Comparison of ENCODE assay signal across 24 cellular contexts in the genomic region with DNA sequence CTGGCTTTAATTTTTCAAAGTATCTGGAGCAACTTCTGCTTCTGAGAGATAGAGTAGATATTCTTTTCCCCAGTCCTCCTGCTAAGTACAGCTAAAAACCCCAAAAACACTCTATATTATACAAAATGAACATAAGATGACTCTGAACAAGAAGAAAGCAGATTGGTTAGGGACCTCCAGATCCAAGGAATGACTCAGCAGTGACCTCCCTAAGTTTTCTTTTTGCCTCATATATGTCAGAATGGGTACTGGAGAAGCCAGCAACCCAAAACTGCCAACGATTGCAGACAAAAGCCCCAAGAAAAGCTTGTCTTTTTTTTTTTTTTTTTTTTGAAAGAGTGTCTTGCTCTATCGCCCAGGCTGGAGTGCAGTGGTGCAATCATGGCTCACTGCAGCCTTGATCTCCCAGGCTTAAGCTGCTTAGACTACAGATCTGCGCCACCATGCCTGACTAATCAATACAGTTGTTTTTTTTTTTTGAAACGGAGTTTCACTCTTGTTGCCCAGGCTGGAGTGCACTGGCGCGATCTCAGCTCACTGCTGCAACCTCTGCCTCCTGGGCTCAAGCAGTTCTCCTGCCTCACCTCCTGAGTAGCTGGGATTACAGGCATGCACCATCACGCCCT. TPM values are rescaled to one million over a fixed set of nuclear protein-coding genes. Genes with fewer than 3 reads are reported as not detected.
DNase-seq lines count a peak whose midpoint lies in the region; ATAC-seq, FAIRE-seq and TF ChIP-seq lines count a peak whose summit lies in the region.
"Had no signal": no experiment of that assay in that cellular context is flagged by ENCODE, and none has a peak within 500 bp of the region (broad histone marks: within the 10 kb centered on the region; RNA-seq: fewer than 3 reads in every experiment).

No MANE protein-coding gene starts in this region.

- ATAC-seq in GM23338 (no peak), K562 (no peak), thoracic aorta (ENCODE audit: insufficient number of reproducible peaks, low FRiP score, low read depth) (no peak), GM21576 (IDR thresholded peaks at IDR 0.05; ENCODE audit: unreplicated experiment) (no peak)
- ATAC-seq in CD8-positive, alpha-beta T cell: no peak
- ATAC-seq: effector memory CD8-positive, alpha-beta T cell had no signal

- H3K9me3 ChIP-seq in K562 (replicated peaks; ENCODE audit: control insufficient read depth, insufficient read depth, low read depth, low read length) (no peaks in the 10 kb centered on the region), thoracic aorta (no peaks in the 10 kb centered on the region)
- H3K9me3 ChIP-seq in CD8-positive, alpha-beta T cell (ENCODE audit: low read length): no peaks in the 10 kb centered on the region

- H3K9me1 ChIP-seq in K562 (ENCODE audit: control insufficient read depth, insufficient read depth, low read length): peaks cover 3% of the 10 kb centered on the region

- no peak for TF ChIP-seq EP300 in K562 (IDR thresholded peaks at IDR 0.05; ENCODE audit: low read length)

- DNase-seq in GM23338 (ENCODE audit: low spot score): no peak
- DNase-seq in K562 (ENCODE audit: extremely low read depth in 1 of 4, low spot score in 3 of 4): peak in 2 of 4 experiments; percentile 27 to 36
- peak; percentile 9 for DNase-seq in kidney tubule cell (ENCODE audit: low spot score)
- DNase-seq in thoracic aorta (ENCODE audit: low spot score): no peak
- no peak for DNase-seq in iPS-NIHi7 (ENCODE audit: extremely low spot score)
- DNase-seq in substantia nigra (lab: John Stamatoyannopoulos, UW): no peak
- no peak for DNase-seq in CD8-positive, alpha-beta T cell
- DNase-seq: activated CD4-positive, alpha-beta T cell treated with anti-CD3 and anti-CD28 coated beads for 4 hours; activated CD8-positive, alpha-beta memory T cell treated with anti-CD3 and anti-CD28 coated beads, Interleukin-2, amount 50 U/mL, for 4 hours; activated gamma-delta T cell; amygdala; cerebellar nuclear complex; DMS 273 treated with DMSO at 0.1 percent for 48 hours; effector memory CD8-positive, alpha-beta T cell; GDM1; left ventricle myocardium superior; NCI-H146; NCI-H2227 treated with DMSO at 0.1 percent for 48 hours; RPMI8226; stimulated activated CD4-positive, alpha-beta T cell treated with anti-CD3 and anti-CD28 coated beads, Interleukin-2, amount 100 ng/mL, for 24 hours had no signal

- in situ Hi-C loops in K562 (cut with MboI): no loop called here

- H3K27me3 Mint-ChIP-seq in GM23338 (ENCODE audit: insufficient read depth, low read depth, poor library complexity): peaks cover 4% of the 10 kb centered on the region
- H3K27me3 Mint-ChIP-seq in CD8-positive, alpha-beta T cell (ENCODE audit: low read depth): no peaks in the 10 kb centered on the region
- H3K27me3 Mint-ChIP-seq: B cell; effector memory CD8-positive, alpha-beta T cell; stimulated activated naive CD8-positive, alpha-beta T cell treated with anti-CD3 and anti-CD28 coated beads, Interleukin-15, Interleukin-2, amounts not matched to agents 100 ng/mL and 50 ng/mL, for 24 hours had no signal

- H3F3A ChIP-seq in GM23338 (replicated peaks; ENCODE audit: low read depth): no peaks in the 10 kb centered on the region

- no peaks in the 10 kb centered on the region for H3K79me2 ChIP-seq in GM23338 (replicated peaks; ENCODE audit: insufficient read depth)
- H3K79me2 ChIP-seq in K562 (ENCODE audit: control insufficient read depth, insufficient read depth, low read length): no peaks in the 10 kb centered on the region

- TF ChIP-seq CTCF in GM23338 (conservative IDR thresholded peaks at IDR 0.05; ENCODE audit: low read depth in 2 of 2) (no peak), K562 (IDR thresholded peaks at IDR 0.05 in 2 of 3, conservative IDR thresholded peaks at IDR 0.05 in 1 of 3; ENCODE audit: insufficient read depth in 2 of 3, low read depth in 1 of 3, low read length in 3 of 3) (no peak), thoracic aorta (IDR thresholded peaks at IDR 0.05) (no peak)
- TF ChIP-seq CTCF in CD8-positive, alpha-beta T cell (IDR thresholded peaks at IDR 0.05): no peak

- H3K27ac Mint-ChIP-seq in GM23338: peak overlapping the region; percentile 79
- H3K27ac Mint-ChIP-seq in CD8-positive, alpha-beta T cell: no peak overlapping the region
- H3K27ac Mint-ChIP-seq: B cell; effector memory CD8-positive, alpha-beta T cell; stimulated activated naive CD8-positive, alpha-beta T cell treated with anti-CD3 and anti-CD28 coated beads, Interleukin-15, Interleukin-2, amounts not matched to agents 100 ng/mL and 50 ng/mL, for 24 hours had no signal

- FAIRE-seq in K562 (lab: Jason Lieb, UNC): no peak
- FAIRE-seq: GM12892 had no signal

- 72% methylated on average over 7 of the region's 7 CpGs for WGBS in K562 (ENCODE audit: insufficient coverage, low coverage, missing lambda C conversion rate)

- intact Hi-C loops in K562 (cut with micrococcal nuclease): no loop called here
- intact Hi-C loops in CD8-positive, alpha-beta T cell (cut with DNase I, micrococcal nuclease): no loop called here

- H3K27ac ChIP-seq in GM23338 (ENCODE audit: low read depth) (peak overlapping the region; percentile 45; the same call in 1 of the 2 replicates), K562 (ENCODE audit: extremely low read depth, low read depth, low read length) (no peak overlapping the region), thoracic aorta (peak overlapping the region; percentile 30 to 68), substantia nigra (ENCODE audit: low read depth, low read length, poor library complexity, severe bottlenecking) (no peak overlapping the region)
- no peak overlapping the region for H3K27ac ChIP-seq in CD8-positive, alpha-beta T cell (ENCODE audit: low read depth, low read length)

- H3K9me3 Mint-ChIP-seq in GM23338: no peaks in the 10 kb centered on the region
- H3K9me3 Mint-ChIP-seq in CD8-positive, alpha-beta T cell: no peaks in the 10 kb centered on the region
- H3K9me3 Mint-ChIP-seq: effector memory CD8-positive, alpha-beta T cell; stimulated activated naive CD8-positive, alpha-beta T cell treated with anti-CD3 and anti-CD28 coated beads, Interleukin-15, Interleukin-2, amounts not matched to agents 100 ng/mL and 50 ng/mL, for 24 hours had no signal

- no peak for TF ChIP-seq POLR2A in K562 (conservative IDR thresholded peaks at IDR 0.05)

- H3K9ac ChIP-seq in K562 (ENCODE audit: insufficient read depth in 1 of 2, low read depth in 2 of 2, low read length in 2 of 2): no peak overlapping the region

- peaks cover 14% of the 10 kb centered on the region; the same call in 2 of the 3 replicates for H3K4me1 Mint-ChIP-seq in GM23338
- peaks cover 7% of the 10 kb centered on the region for H3K4me1 Mint-ChIP-seq in CD8-positive, alpha-beta T cell (ENCODE audit: low read depth)

- no TSS peak for BruUV-seq in K562 (replicated peaks; lab: Mats Ljungman, UMichigan)

- CTCF ChIA-PET in K562 (lab: Yijun Ruan, JAX; ENCODE audit: low intra/inter-chr PET ratio): no interaction called here
- CTCF ChIA-PET in CD8-positive, alpha-beta T cell (lab: Charles Lee): no interaction called here

- H3K4me2 ChIP-seq in GM23338 (no peak overlapping the region), K562 (ENCODE audit: insufficient read depth, low read length) (no peak overlapping the region)

- H3K4me3 ChIP-seq in GM23338: no peak overlapping the region
- no peak overlapping the region for H3K4me3 ChIP-seq in K562
- no peak overlapping the region for H3K4me3 ChIP-seq in thoracic aorta
- H3K4me3 ChIP-seq in CD8-positive, alpha-beta T cell (ENCODE audit: low read depth, low read length): no peak overlapping the region

- POLR2A ChIA-PET in K562 (lab: Yijun Ruan, JAX): interaction anchor here (0.6 to 1.4 kb wide), 3 partner anchors 13 to 1376 kb away, joined by 3 read pairs; partner anchors contain the start of gene NDUFS5
- POLR2A ChIA-PET in CD8-positive, alpha-beta T cell (lab: Charles Lee): no interaction called here

- H2AFZ ChIP-seq in GM23338 (no peak overlapping the region), K562 (ENCODE audit: low read depth, low read length) (0 out of 2 replicates have a peak overlapping the region, but pooled peaks have one; percentile 16)

- no peak for TF ChIP-seq RAD21 in K562 (CRISPR knock-in tag; conservative IDR thresholded peaks at IDR 0.05 in 1 of 2, IDR thresholded peaks at IDR 0.05 in 1 of 2)

- H3K36me3 ChIP-seq in GM23338 (ENCODE audit: insufficient read depth) (no peaks in the 10 kb centered on the region), K562 (ENCODE audit: control insufficient read depth, insufficient read depth, low read length) (no peaks in the 10 kb centered on the region; the same call in 2 of the 3 replicates), thoracic aorta (no peaks in the 10 kb centered on the region)
- H3K36me3 ChIP-seq in CD8-positive, alpha-beta T cell (ENCODE audit: insufficient read depth, low read length): peaks cover 5% of the 10 kb centered on the region

- peaks cover 10% of the 10 kb centered on the region; the same call in 2 of the 3 replicates for H3K36me3 Mint-ChIP-seq in GM23338 (ENCODE audit: low read depth)
- H3K36me3 Mint-ChIP-seq in CD8-positive, alpha-beta T cell: peaks cover 29% of the 10 kb centered on the region

- H4K20me1 ChIP-seq in GM23338 (replicated peaks; ENCODE audit: insufficient read depth) (no peaks in the 10 kb centered on the region), K562 (replicated peaks; ENCODE audit: control insufficient read depth, insufficient read depth, low read length) (no peaks in the 10 kb centered on the region)

- H3K27me3 ChIP-seq in GM23338 (ENCODE audit: insufficient read depth) (no peaks in the 10 kb centered on the region), K562 (ENCODE audit: control insufficient read depth in 2 of 2, insufficient read depth in 2 of 2, low read length in 2 of 2) (no peaks in the 10 kb centered on the region), thoracic aorta (replicated peaks; ENCODE audit: insufficient read depth) (no peaks in the 10 kb centered on the region)
- no peaks in the 10 kb centered on the region for H3K27me3 ChIP-seq in CD8-positive, alpha-beta T cell (ENCODE audit: insufficient read depth, low read length)

- H3K4me1 ChIP-seq in GM23338 (ENCODE audit: insufficient read depth) (peaks cover 7% of the 10 kb centered on the region; the same call in 1 of the 2 replicates), K562 (replicated peaks in 1 of 2; ENCODE audit: control insufficient read depth in 2 of 2, insufficient read depth in 2 of 2, low read length in 2 of 2) (peaks cover 27 to 29% of the 10 kb centered on the region in 2 experiments), thoracic aorta (ENCODE audit: control insufficient read depth in 1 of 2, low read depth in 2 of 2) (peaks cover 5 to 10% of the 10 kb centered on the region in 2 donors)
- no peaks in the 10 kb centered on the region for H3K4me1 ChIP-seq in CD8-positive, alpha-beta T cell (ENCODE audit: insufficient read depth, low read length)

- H3K4me3 Mint-ChIP-seq in GM23338: no peak overlapping the region
- no peak overlapping the region for H3K4me3 Mint-ChIP-seq in CD8-positive, alpha-beta T cell
- H3K4me3 Mint-ChIP-seq: B cell; effector memory CD8-positive, alpha-beta T cell; stimulated activated naive CD8-positive, alpha-beta T cell treated with anti-CD3 and anti-CD28 coated beads, Interleukin-15, Interleukin-2, amounts not matched to agents 100 ng/mL and 50 ng/mL, for 24 hours had no signal

- H3K9me2 ChIP-seq in GM23338 (ENCODE audit: insufficient read depth): no peaks in the 10 kb centered on the region

RNA-seq across cellular contexts. Expression of gene NDUFS5, which starts 22.7 kb away (rescaled TPM):
- total RNA-seq in GM23338 (2014; rRNA removed; shearing (Covaris generic)): 532 and 878 TPM in 2 replicates
- polyA plus RNA-seq in GM23338 (2016; fragmentation: Nextera tagmentation; extraction: Ambion mirVana): 2,534 and 2,723 TPM in 2 replicates
- total RNA-seq in K562 (2011; cell fraction: chromatin; rRNA removed; ENCODE audit: low replicate concordance): 66.1 and 87.1 TPM in 2 replicates
- total RNA-seq in K562 (2011; cell fraction: nucleolus; rRNA removed): 111 and 135 TPM in 2 replicates
- total RNA-seq in K562 (2011; cell fraction: nucleoplasm; rRNA removed): 140 and 150 TPM in 2 replicates
- 1,178 and 1,281 TPM in 2 replicates for total RNA-seq in K562 (2014; rRNA removed)
- total RNA-seq in K562 (2014; rRNA removed; fragmentation: Illumina TruSeq; extraction: Trizol): 1,116 and 1,227 TPM in 2 replicates
- 976 and 1,027 TPM in 2 replicates for total RNA-seq in K562 (2015; rRNA removed; fragmentation: Illumina TruSeq; extraction: Trizol)
- 499 and 523 TPM in 2 replicates for total RNA-seq in K562 (2021)
- polyA plus RNA-seq in K562 (2011; rRNA removed): 839 and 1,074 TPM in 2 replicates
- polyA plus RNA-seq in K562 (2011; cell fraction: cytosol; rRNA removed): 254 and 811 TPM in 2 replicates
- 160 and 368 TPM in 2 replicates for polyA plus RNA-seq in K562 (2011; cell fraction: nucleus; rRNA removed)
- 421 and 1,566 TPM in 2 replicates for polyA plus RNA-seq in K562 (2012)
- polyA plus RNA-seq in K562 (2014; fragmentation: Illumina TruSeq; extraction: Trizol): 1,614 and 1,625 TPM in 2 replicates
- polyA plus RNA-seq in K562 (2014; fragmentation: Nextera tagmentation; extraction: Ambion mirVana): 1,000 to 10,000 TPM; 2,515 to 2,737 TPM
- 1,487 and 1,540 TPM in 2 replicates for polyA plus RNA-seq in K562 (2014; rRNA removed)
- 775 and 778 TPM in 2 replicates for polyA minus RNA-seq in K562 (2011; rRNA and poly(A)+ RNA removed)
- polyA minus RNA-seq in K562 (2011; cell fraction: cytosol; rRNA and poly(A)+ RNA removed): 126 and 154 TPM in 2 replicates
- polyA minus RNA-seq in K562 (2011; cell fraction: nucleus; rRNA and poly(A)+ RNA removed): 43.4 and 90.9 TPM in 2 replicates
- total RNA-seq in thoracic aorta: 100 to 1,000 TPM; 258 to 346 TPM
- total RNA-seq in CD8-positive, alpha-beta T cell: 100 to 1,000 TPM in 1 of 2 experiments, 10 to 100 TPM in 1; 93.1 to 105 TPM

RNA-seq across cellular contexts. Expression of gene AKIRIN1, which starts 57.8 kb away (rescaled TPM):
- 254 and 281 TPM in 2 replicates for total RNA-seq in GM23338 (2014; rRNA removed; shearing (Covaris generic))
- 156 and 162 TPM in 2 replicates for polyA plus RNA-seq in GM23338 (2016; fragmentation: Nextera tagmentation; extraction: Ambion mirVana)
- total RNA-seq in K562 (2011; cell fraction: chromatin; rRNA removed; ENCODE audit: low replicate concordance): 26.5 and 51.2 TPM in 2 replicates
- total RNA-seq in K562 (2011; cell fraction: nucleolus; rRNA removed): 19.3 and 20.1 TPM in 2 replicates
- 46.7 and 64.7 TPM in 2 replicates for total RNA-seq in K562 (2011; cell fraction: nucleoplasm; rRNA removed)
- 68.9 and 72.4 TPM in 2 replicates for total RNA-seq in K562 (2014; rRNA removed)
- total RNA-seq in K562 (2014; rRNA removed; fragmentation: Illumina TruSeq; extraction: Trizol): 81.7 and 86.5 TPM in 2 replicates
- 76.2 and 83.4 TPM in 2 replicates for total RNA-seq in K562 (2015; rRNA removed; fragmentation: Illumina TruSeq; extraction: Trizol)
- 86.0 and 87.8 TPM in 2 replicates for total RNA-seq in K562 (2021)
- 95.0 and 139 TPM in 2 replicates for polyA plus RNA-seq in K562 (2011; rRNA removed)
- 53.8 and 59.9 TPM in 2 replicates for polyA plus RNA-seq in K562 (2011; cell fraction: cytosol; rRNA removed)
- polyA plus RNA-seq in K562 (2011; cell fraction: nucleus; rRNA removed): 18.7 and 19.1 TPM in 2 replicates
- polyA plus RNA-seq in K562 (2012): 69.5 and 81.6 TPM in 2 replicates
- 91.4 and 103 TPM in 2 replicates for polyA plus RNA-seq in K562 (2014; fragmentation: Illumina TruSeq; extraction: Trizol)
- 10 to 100 TPM; 11.5 to 17.6 TPM for polyA plus RNA-seq in K562 (2014; fragmentation: Nextera tagmentation; extraction: Ambion mirVana)
- 85.1 and 87.2 TPM in 2 replicates for polyA plus RNA-seq in K562 (2014; rRNA removed)
- polyA minus RNA-seq in K562 (2011; rRNA and poly(A)+ RNA removed): 81.6 and 94.1 TPM in 2 replicates
- polyA minus RNA-seq in K562 (2011; cell fraction: cytosol; rRNA and poly(A)+ RNA removed): 33.5 and 47.6 TPM in 2 replicates
- polyA minus RNA-seq in K562 (2011; cell fraction: nucleus; rRNA and poly(A)+ RNA removed): 10.1 and 12.8 TPM in 2 replicates
- 10 to 100 TPM; 45.8 to 47.8 TPM for total RNA-seq in thoracic aorta
- total RNA-seq in CD8-positive, alpha-beta T cell: 100 to 1,000 TPM; 122 to 123 TPM

Comparison
In these comparisons a context has a peak if more than half of its experiments do, and no peak if none do; other contexts are left out.
1. H3K27ac ChIP-seq: peak in GM23338 (single experiment) and thoracic aorta (2 of 2); none in K562 (single experiment), substantia nigra (single experiment) and CD8-positive, alpha-beta T cell (single experiment).